25 cellular contexts compared by ENCODE assay signal in the genomic region with DNA sequence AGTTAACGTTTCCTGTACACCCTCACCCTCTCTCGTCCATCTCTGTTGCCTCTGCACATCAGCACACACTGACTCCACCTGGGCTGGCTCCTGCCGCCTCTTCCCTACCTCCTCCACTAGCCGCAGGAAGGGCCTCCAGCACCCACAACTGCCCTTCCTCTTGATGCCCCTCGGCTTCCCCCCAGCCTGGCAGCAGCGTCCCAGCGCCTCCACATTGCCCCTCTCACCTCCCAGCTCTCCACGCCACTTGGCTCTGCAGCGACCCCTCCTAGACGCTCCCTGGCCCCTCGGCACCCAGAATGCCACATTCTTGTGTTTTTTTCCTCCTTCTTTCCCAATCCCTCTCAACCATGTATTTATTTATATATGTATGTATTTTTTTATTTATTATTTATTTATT.
"Had no signal": no experiment of that assay in that cellular context is flagged by ENCODE, and none has a peak within 500 bp of the region (broad histone marks: within the 10 kb centered on the region; RNA-seq: fewer than 3 reads in every experiment).

No MANE protein-coding gene starts in this region.

- H3K27ac Mint-ChIP-seq: immature natural killer cell; naive thymus-derived CD4-positive, alpha-beta T cell; natural killer cell treated with Interleukin-12 subunit alpha and Interleukin-12 subunit beta and Interleukin-15 and Interleukin-18, amount 100 ng/mL, for 72 hours; progenitor cell of endocrine pancreas; stimulated activated naive B cell treated with anti-CD40 and anti-IgM and Interleukin-4, amounts not matched to agents 10 μg/mL and 1 μg/mL and 100 μg/mL, for 72 hours; type B pancreatic cell had no signal

- H3K27me3 ChIP-seq: ovary, stomach, uterus had no signal

- H3K9me3 ChIP-seq: left ventricle myocardium inferior, mucosa of descending colon, ovary, stomach, suprapubic skin, thoracic aorta, tibial artery, uterus had no signal

- H3K36me3 ChIP-seq: left ventricle myocardium inferior, ovary, stomach, suprapubic skin, thoracic aorta, tibial artery, uterus had no signal

- H3K9me3 Mint-ChIP-seq: immature natural killer cell; natural killer cell treated with Interleukin-12 subunit alpha and Interleukin-12 subunit beta and Interleukin-15 and Interleukin-18, amount 100 ng/mL, for 72 hours; stimulated activated naive B cell treated with anti-CD40 and anti-IgM and Interleukin-4, amounts not matched to agents 10 μg/mL and 1 μg/mL and 100 μg/mL, for 72 hours had no signal

- H3K4me3 ChIP-seq: left ventricle myocardium inferior, lung, mucosa of descending colon, ovary, skin epidermis, stomach, suprapubic skin, thoracic aorta, tibial artery, uterus had no signal

- H3K4me3 Mint-ChIP-seq: immature natural killer cell; naive thymus-derived CD4-positive, alpha-beta T cell; natural killer cell treated with Interleukin-12 subunit alpha and Interleukin-12 subunit beta and Interleukin-15 and Interleukin-18, amount 100 ng/mL, for 72 hours; stimulated activated naive B cell treated with anti-CD40 and anti-IgM and Interleukin-4, amounts not matched to agents 10 μg/mL and 1 μg/mL and 100 μg/mL, for 72 hours; type B pancreatic cell had no signal

- H3K36me3 Mint-ChIP-seq: naive thymus-derived CD4-positive, alpha-beta T cell; natural killer cell treated with Interleukin-12 subunit alpha and Interleukin-12 subunit beta and Interleukin-15 and Interleukin-18, amount 100 ng/mL, for 72 hours; stimulated activated naive B cell treated with anti-CD40 and anti-IgM and Interleukin-4, amounts not matched to agents 10 μg/mL and 1 μg/mL and 100 μg/mL, for 72 hours had no signal

- H3K4me1 ChIP-seq: left ventricle myocardium inferior, stomach, suprapubic skin, tibial artery, uterus had no signal

- ATAC-seq: mucosa of descending colon; naive thymus-derived CD4-positive, alpha-beta T cell; right cardiac atrium; sciatic nerve; stimulated activated naive B cell treated with anti-CD40 and anti-IgM and Interleukin-4, amounts not matched to agents 10 μg/mL and 1 μg/mL and 100 μg/mL, for 72 hours; stimulated activated naive CD8-positive, alpha-beta T cell treated with anti-CD3 and anti-CD28 coated beads, Interleukin-15, Interleukin-2, amounts not matched to agents 100 U/mL and 50 U/mL, for 24 hours had no signal

- H3K27me3 Mint-ChIP-seq: stimulated activated naive B cell treated with anti-CD40 and anti-IgM and Interleukin-4, amounts not matched to agents 10 μg/mL and 1 μg/mL and 100 μg/mL, for 72 hours; type B pancreatic cell had no signal

- DNase-seq: hippocampal formation; immature natural killer cell; left ventricle myocardium inferior; midbrain; mucosa of descending colon; naive thymus-derived CD4-positive, alpha-beta T cell; ovary; right cardiac atrium; stimulated activated CD4-positive, alpha-beta T cell treated with anti-CD3 and anti-CD28 coated beads, Interleukin-12 subunit alpha, Interleukin-12 subunit beta, amount 100 ng/mL, for 4 hours; stimulated activated CD4-positive, alpha-beta T cell treated with anti-CD3 and anti-CD28 coated beads, Interleukin-15, amount 100 ng/mL, for 24 hours; stimulated activated CD4-positive, alpha-beta T cell treated with anti-CD3 and anti-CD28 coated beads, Interleukin-2, amount 100 ng/mL, for 24 hours; stimulated activated CD4-positive, alpha-beta T cell treated with anti-CD3 and anti-CD28 coated beads, Interleukin-4, amount 100 ng/mL, for 1 hour; stimulated activated naive B cell treated with anti-CD40 and anti-IgM and Interleukin-4, amounts not matched to agents 10 μg/mL and 1 μg/mL and 100 μg/mL, for 72 hours; stimulated activated naive CD8-positive, alpha-beta T cell treated with anti-CD3 and anti-CD28 coated beads, Interleukin-15, Interleukin-2, amounts not matched to agents 100 U/mL and 50 U/mL, for 24 hours; stomach; tibial artery; uterus had no signal

- H3K4me1 Mint-ChIP-seq: immature natural killer cell; naive thymus-derived CD4-positive, alpha-beta T cell; stimulated activated naive B cell treated with anti-CD40 and anti-IgM and Interleukin-4, amounts not matched to agents 10 μg/mL and 1 μg/mL and 100 μg/mL, for 72 hours had no signal

- H3K27ac ChIP-seq: left ventricle myocardium inferior, ovary, skin epidermis, stomach, suprapubic skin, thoracic aorta, tibial artery, uterus had no signal
